ENCODE assay signal across 3 cellular contexts in genomic region chr17:55299890-55300289, GRCh38.
A peak's percentile ranks its signal among the peaks of the same experiment; 100 is the strongest.
TF ChIP-seq lines count a peak whose summit lies in the region.

No MANE protein-coding gene starts in this region.

TF ChIP-seq in WTC11, 78 proteins besides CTCF, POLR2A, EP300 and RAD21:
- TF ChIP-seq ELF4 (CRISPR knock-in tag; IDR thresholded peaks at IDR 0.05; ENCODE audit: low read depth) (no peak), GABPB1 (CRISPR knock-in tag; IDR thresholded peaks at IDR 0.05) (0 out of 2 replicates have a peak, but pooled peaks have one; percentile 29)

TF ChIP-seq in HepG2, 621 proteins besides CTCF, POLR2A, EP300 and RAD21 (continues in another document):
- TF ChIP-seq ZNF891 (CRISPR knock-in tag; IDR thresholded peaks at IDR 0.05): peak; percentile 58; the same call in 1 of the 2 replicates
- peak; percentile 89 for TF ChIP-seq ZNF121 (CRISPR knock-in tag; IDR thresholded peaks at IDR 0.05)
- 0 out of 2 replicates have a peak, but pooled peaks have one; percentile 5 for TF ChIP-seq NFKBIZ (CRISPR knock-in tag; IDR thresholded peaks at IDR 0.05)
- TF ChIP-seq ELF1 (CRISPR knock-in tag; IDR thresholded peaks at IDR 0.05): no peak; the same call in 1 of the 2 replicates
- TF ChIP-seq NFYB (CRISPR knock-in tag; IDR thresholded peaks at IDR 0.05): no peak
- TF ChIP-seq POLR2G (IDR thresholded peaks at IDR 0.05; ENCODE audit: low read depth, low read length): peak; percentile 65
- TF ChIP-seq ZNF780A (CRISPR knock-in tag; IDR thresholded peaks at IDR 0.05): no peak
- no peak for TF ChIP-seq HINFP (CRISPR knock-in tag; IDR thresholded peaks at IDR 0.05; ENCODE audit: low read depth)
- TF ChIP-seq MEF2D (CRISPR knock-in tag; IDR thresholded peaks at IDR 0.05): no peak
- TF ChIP-seq HIC2 (CRISPR knock-in tag; IDR thresholded peaks at IDR 0.05; ENCODE audit: low read depth): no peak
- TF ChIP-seq POLR2AphosphoS2 (IDR thresholded peaks at IDR 0.05; ENCODE audit: low read depth, low read length): peak; percentile 39
- 0 out of 2 replicates have a peak, but pooled peaks have one; percentile 19 for TF ChIP-seq HOXA5 (CRISPR knock-in tag; IDR thresholded peaks at IDR 0.05)
- TF ChIP-seq SSRP1 (CRISPR knock-in tag; IDR thresholded peaks at IDR 0.05): 0 out of 2 replicates have a peak, but pooled peaks have one; percentile 0
- no peak for TF ChIP-seq MEIS1 (CRISPR knock-in tag; IDR thresholded peaks at IDR 0.05; ENCODE audit: borderline replicate concordance)
- TF ChIP-seq GATAD1 (CRISPR knock-in tag; IDR thresholded peaks at IDR 0.05): no peak
- no peak for TF ChIP-seq ZNF543 (CRISPR knock-in tag; IDR thresholded peaks at IDR 0.05)
- TF ChIP-seq ZNF770 (CRISPR knock-in tag; IDR thresholded peaks at IDR 0.05): peak; percentile 97
- TF ChIP-seq ZKSCAN5 (CRISPR knock-in tag; IDR thresholded peaks at IDR 0.05): no peak
- TF ChIP-seq MYC (CRISPR knock-in tag; IDR thresholded peaks at IDR 0.05; ENCODE audit: borderline replicate concordance): no peak
- TF ChIP-seq RNF2 (conservative IDR thresholded peaks at IDR 0.05; ENCODE audit: low read depth): no peak
- no peak for TF ChIP-seq SP5 (CRISPR knock-in tag; IDR thresholded peaks at IDR 0.05; ENCODE audit: borderline replicate concordance, low read depth)
- TF ChIP-seq CERS6 (CRISPR knock-in tag; IDR thresholded peaks at IDR 0.05): no peak
- no peak for TF ChIP-seq HNF4A (CRISPR knock-in tag; IDR thresholded peaks at IDR 0.05)
- no peak; a peak in 1 of 4 replicates for TF ChIP-seq KLF16 (CRISPR knock-in tag; IDR thresholded peaks at IDR 0.05)
- no peak for TF ChIP-seq HBP1 (CRISPR knock-in tag; IDR thresholded peaks at IDR 0.05; ENCODE audit: low read depth)
- no peak for TF ChIP-seq DNMT1 (CRISPR knock-in tag; IDR thresholded peaks at IDR 0.05)

TF ChIP-seq in GM23338, 12 proteins besides CTCF, POLR2A, EP300 and RAD21:
- TF ChIP-seq POLR2AphosphoS5 (IDR thresholded peaks at IDR 0.05; ENCODE audit: low read depth) (no peak), JUNB (IDR thresholded peaks at IDR 0.05; ENCODE audit: unreplicated experiment) (no peak), ETS1 (IDR thresholded peaks at IDR 0.05) (no peak), ZNF462 (CRISPR knock-in tag; IDR thresholded peaks at IDR 0.05) (no peak), STAT1 (IDR thresholded peaks at IDR 0.05; ENCODE audit: unreplicated experiment) (no peak), CREB1 (CRISPR knock-in tag; IDR thresholded peaks at IDR 0.05; ENCODE audit: low read depth) (no peak), ZNF114 (CRISPR knock-in tag; IDR thresholded peaks at IDR 0.05) (no peak), NANOG (IDR thresholded peaks at IDR 0.05; ENCODE audit: borderline replicate concordance) (no peak), EZH2phosphoT487 (IDR thresholded peaks at IDR 0.05; ENCODE audit: unreplicated experiment) (no peak), REST (IDR thresholded peaks at IDR 0.05; ENCODE audit: unreplicated experiment) (no peak), ZNF331 (CRISPR knock-in tag; IDR thresholded peaks at IDR 0.05; ENCODE audit: low read depth) (no peak), EZH2 (IDR thresholded peaks at IDR 0.05; ENCODE audit: low read depth, unreplicated experiment) (no peak)
